In genomic region chr1:218361298-218362065, GRCh38 we compare ENCODE assay signal across 9 cellular contexts. TPM values are rescaled to one million over a fixed set of nuclear protein-coding genes. Genes with fewer than 3 reads are reported as not detected.
DNase-seq lines count a peak whose midpoint lies in the region; ATAC-seq and TF ChIP-seq lines count a peak whose summit lies in the region.
"Had no signal": no experiment of that assay in that cellular context is flagged by ENCODE, and none has a peak within 500 bp of the region (broad histone marks: within the 10 kb centered on the region; RNA-seq: fewer than 3 reads in every experiment).

No MANE protein-coding gene starts in this region.

- no peak for ATAC-seq in GM18867 (IDR thresholded peaks at IDR 0.05; ENCODE audit: unreplicated experiment)

- peak; percentile 37 for TF ChIP-seq CTCF in NB4 (IDR thresholded peaks at IDR 0.05; ENCODE audit: low read depth, low read length)

- H3K4me3 ChIP-seq in NB4 (ENCODE audit: low read depth, low read length) = no peak overlapping the region

- TF ChIP-seq POLR2A in NB4 (IDR thresholded peaks at IDR 0.05; ENCODE audit: extremely low read depth, insufficient read length) = no peak

- DNase-seq in EL = peak; percentile 65
- peak; percentile 49 for DNase-seq in NB4 (ENCODE audit: low read depth)
- DNase-seq in astrocyte of the hippocampus (ENCODE audit: low read depth, low spot score) = peak; percentile 51
- peak; percentile 60 for DNase-seq in myocyte (ENCODE audit: low read depth)
- no peak for DNase-seq in T-helper 2 cell
- no peak for DNase-seq in MV-4-11 (lab: John Stamatoyannopoulos, UW)
- no peak for DNase-seq in activated T-cell treated with anti-CD3 and anti-CD28 coated beads for 4 hours
- DNase-seq: activated B cell treated with CpG ODN at 0.5 μM for 24 hours had no signal

RNA-seq across cellular contexts. Expression of gene TGFB2, which starts 16.3 kb away (rescaled TPM):
- total RNA-seq in myocyte = 18.4 and 20.8 TPM in 2 replicates
- 51.5 TPM for polyA plus RNA-seq in myocyte (2012)

Comparison
In these comparisons a context has a peak if more than half of its experiments do, and no peak if none do; other contexts are left out.
1. DNase-seq: peak in EL (single experiment), NB4 (single experiment), astrocyte of the hippocampus (single experiment) and myocyte (single experiment); none in T-helper 2 cell (0 of 5), MV-4-11 (single experiment) and activated T-cell treated with anti-CD3 and anti-CD28 coated beads for 4 hours (single experiment).